Comparison of ENCODE assay signal across 1 cellular context in genomic region chr2:86807462-86808275, GRCh38.
A peak's percentile ranks its signal among the peaks of the same experiment; 100 is the strongest.
TF ChIP-seq lines count a peak whose summit lies in the region.

No MANE protein-coding gene starts in this region.

TF ChIP-seq in HEK293, 187 proteins besides CTCF, POLR2A, EP300 and RAD21 (continued from another document and continues in another):
- TF ChIP-seq PRDM4 (tag by site-specific recombination; IDR thresholded peaks at IDR 0.05) (no peak), HOXD13 (CRISPR knock-in tag; IDR thresholded peaks at IDR 0.05; ENCODE audit: borderline replicate concordance) (no peak), ZBTB44 (tag by site-specific recombination; IDR thresholded peaks at IDR 0.05) (no peak), ZBTB8A (tag by site-specific recombination; IDR thresholded peaks at IDR 0.05) (peak; percentile 96), RBAK (tag by site-specific recombination; IDR thresholded peaks at IDR 0.05) (no peak), ZNF518A (tag by site-specific recombination; conservative IDR thresholded peaks at IDR 0.05; ENCODE audit: low read depth) (peak; percentile 77; the same call in 1 of the 2 replicates), ZNF248 (tag by site-specific recombination; IDR thresholded peaks at IDR 0.05) (no peak), SCRT2 (tag by site-specific recombination; IDR thresholded peaks at IDR 0.05) (no peak), INSM2 (tag by site-specific recombination; IDR thresholded peaks at IDR 0.05) (no peak), ZNF146 (tag by site-specific recombination; IDR thresholded peaks at IDR 0.05) (0 out of 2 replicates have a peak, but pooled peaks have one; percentile 23), MEIS1 (CRISPR knock-in tag; IDR thresholded peaks at IDR 0.05; ENCODE audit: borderline replicate concordance) (no peak), HIC1 (tag by site-specific recombination; IDR thresholded peaks at IDR 0.05) (0 out of 2 replicates have a peak, but pooled peaks have one; percentile 52), ZNF623 (tag by site-specific recombination; IDR thresholded peaks at IDR 0.05) (no peak), SP3 (tag by site-specific recombination; IDR thresholded peaks at IDR 0.05) (peak; percentile 43; the same call in 1 of the 2 replicates), ZNF155 (tag by site-specific recombination; IDR thresholded peaks at IDR 0.05) (no peak), ZNF785 (tag by site-specific recombination; IDR thresholded peaks at IDR 0.05) (no peak), GFI1B (tag by site-specific recombination; IDR thresholded peaks at IDR 0.05) (0 out of 2 replicates have a peak, but pooled peaks have one; percentile 15), SP7 (tag by site-specific recombination; IDR thresholded peaks at IDR 0.05) (no peak), ZBTB6 (tag by site-specific recombination; IDR thresholded peaks at IDR 0.05) (no peak), ZNF423 (tag by site-specific recombination; IDR thresholded peaks at IDR 0.05) (0 out of 2 replicates have a peak, but pooled peaks have one; percentile 19), ZNF510 (tag by site-specific recombination; IDR thresholded peaks at IDR 0.05; ENCODE audit: insufficient replicate concordance) (no peak), ZNF366 (tag by site-specific recombination; conservative IDR thresholded peaks at IDR 0.05) (no peak), KLF1 (tag by site-specific recombination; IDR thresholded peaks at IDR 0.05) (peak; percentile 79), ZNF645 (tag by site-specific recombination; IDR thresholded peaks at IDR 0.05) (no peak), ZNF214 (tag by site-specific recombination; IDR thresholded peaks at IDR 0.05; ENCODE audit: borderline replicate concordance) (no peak), ZIC2 (tag by site-specific recombination; IDR thresholded peaks at IDR 0.05) (0 out of 2 replicates have a peak, but pooled peaks have one; percentile 10), ZNF169 (tag by site-specific recombination; IDR thresholded peaks at IDR 0.05) (no peak), ZBTB26 (tag by site-specific recombination; optimal IDR thresholded peaks at IDR 0.05) (peak; percentile 36), TSHZ1 (tag by site-specific recombination; IDR thresholded peaks at IDR 0.05; ENCODE audit: borderline replicate concordance) (no peak), ZNF560 (tag by site-specific recombination; IDR thresholded peaks at IDR 0.05; ENCODE audit: borderline replicate concordance) (no peak), YY2 (tag by site-specific recombination; IDR thresholded peaks at IDR 0.05) (no peak), ZNF843 (tag by site-specific recombination; IDR thresholded peaks at IDR 0.05) (no peak), GLI2 (tag by site-specific recombination; IDR thresholded peaks at IDR 0.05; ENCODE audit: borderline replicate concordance, low read depth) (no peak), ZNF837 (tag by site-specific recombination; IDR thresholded peaks at IDR 0.05) (no peak), ZNF274 (IDR thresholded peaks at IDR 0.05; ENCODE audit: low read length) (no peak), ZNF274 (tag by site-specific recombination; IDR thresholded peaks at IDR 0.05; ENCODE audit: borderline replicate concordance) (no peak), ZNF362 (tag by site-specific recombination; IDR thresholded peaks at IDR 0.05) (no peak)
